ENCODE assay signal across 9 cellular contexts in genomic region chr11:2779981-2780849, GRCh38.
DNase-seq lines count a peak whose midpoint lies in the region; ATAC-seq and TF ChIP-seq lines count a peak whose summit lies in the region.
"Had no signal": no experiment of that assay in that cellular context is flagged by ENCODE, and none has a peak within 500 bp of the region (broad histone marks: within the 10 kb centered on the region; RNA-seq: fewer than 3 reads in every experiment).

No MANE protein-coding gene starts in this region.

- peaks cover 8% of the 10 kb centered on the region for H3K27me3 Mint-ChIP-seq in endodermal cell (ENCODE audit: insufficient read depth)
- no peaks in the 10 kb centered on the region for H3K27me3 Mint-ChIP-seq in type B pancreatic cell

- peak; percentile 56 for DNase-seq in activated effector memory CD4-positive, alpha-beta T cell treated with anti-CD3 and anti-CD28 coated beads, Interleukin-2, amount 50 U/mL, for 16 hours
- no peak for DNase-seq in activated effector memory CD4-positive, alpha-beta T cell treated with Interleukin-2 at 50 U/mL for 16 hours
- DNase-seq in endodermal cell (peak; percentile 39), type B pancreatic cell (ENCODE audit: extremely low spot score, unreplicated experiment) (peak; percentile 65), SIG-M5 treated with dmso at 0.1 percent for 504 hours (lab: John Stamatoyannopoulos, UW; ENCODE audit: unreplicated experiment) (no peak), cerebellar cortex (ENCODE audit: low spot score) (no peak)

- H3K36me3 ChIP-seq in endodermal cell (ENCODE audit: control insufficient read depth, insufficient read depth, low read length) (no peaks in the 10 kb centered on the region), muscle layer of colon (ENCODE audit: insufficient read depth, low read length) (no peaks in the 10 kb centered on the region)
- H3K36me3 ChIP-seq: SJSA1 had no signal

- no peak overlapping the region for H3K27ac ChIP-seq in endodermal cell (ENCODE audit: low read depth, low read length)
- peak overlapping the region; percentile 9 for H3K27ac ChIP-seq in muscle layer of colon (ENCODE audit: low read depth, low read length)
- H3K27ac ChIP-seq: SJSA1 had no signal

- H3K9ac ChIP-seq in endodermal cell (ENCODE audit: extremely low read depth, low read length, poor library complexity, severe bottlenecking) (no peak overlapping the region), muscle layer of colon (ENCODE audit: low read length) (no peak overlapping the region)

- H3K4me1 Mint-ChIP-seq in endodermal cell (peaks cover 10% of the 10 kb centered on the region), type B pancreatic cell (ENCODE audit: unreplicated experiment) (peaks cover 9% of the 10 kb centered on the region)

- whole genome bisulfite sequencing in endodermal cell (ENCODE audit: insufficient coverage in 1 of 2, insufficient read length in 1 of 2), 2 experiments: 92 to 93% methylated on average over 12 to 23 of the region's 23 CpGs

- H3K4me1 ChIP-seq in endodermal cell (ENCODE audit: control insufficient read depth, insufficient read depth, low read length): peaks cover 11% of the 10 kb centered on the region
- H3K4me1 ChIP-seq in muscle layer of colon (ENCODE audit: insufficient read depth, low read length): peaks cover 33% of the 10 kb centered on the region

- no peaks in the 10 kb centered on the region for H3K27me3 ChIP-seq in endodermal cell (ENCODE audit: control insufficient read depth, insufficient read depth, low read length, poor library complexity, severe bottlenecking)
- H3K27me3 ChIP-seq in muscle layer of colon (ENCODE audit: control insufficient read depth in 1 of 2, insufficient read depth in 2 of 2, low read length in 2 of 2): no peaks in the 10 kb centered on the region

- H3K4me3 Mint-ChIP-seq in endodermal cell (no peak overlapping the region), type B pancreatic cell (no peak overlapping the region)

- H3K9me3 Mint-ChIP-seq in endodermal cell (peaks cover 2% of the 10 kb centered on the region), type B pancreatic cell (peaks cover 5% of the 10 kb centered on the region)

- H3K4me3 ChIP-seq in endodermal cell (ENCODE audit: low read length) (no peak overlapping the region), muscle layer of colon (ENCODE audit: low read depth in 1 of 2, low read length in 2 of 2) (no peak overlapping the region)
- H3K4me3 ChIP-seq: SJSA1 had no signal

- TF ChIP-seq CTCF in endodermal cell (conservative IDR thresholded peaks at IDR 0.05) (no peak), type B pancreatic cell (conservative IDR thresholded peaks at IDR 0.05) (no peak)

- no peaks in the 10 kb centered on the region for H3K9me3 ChIP-seq in endodermal cell (ENCODE audit: control insufficient read depth, low read length)
- no peaks in the 10 kb centered on the region for H3K9me3 ChIP-seq in muscle layer of colon (ENCODE audit: low read length)
- H3K9me3 ChIP-seq: SJSA1 had no signal

- H3K36me3 Mint-ChIP-seq in endodermal cell (ENCODE audit: low read depth): no peaks in the 10 kb centered on the region
- H3K36me3 Mint-ChIP-seq in type B pancreatic cell: no peaks in the 10 kb centered on the region

- no peak for ATAC-seq in GM19395 (IDR thresholded peaks at IDR 0.05; ENCODE audit: unreplicated experiment)

- H3K27ac Mint-ChIP-seq in endodermal cell (no peak overlapping the region), type B pancreatic cell (no peak overlapping the region)

Comparison
In these comparisons a context has a peak if more than half of its experiments do, and no peak if none do; other contexts are left out.
1. DNase-seq: peak in activated effector memory CD4-positive, alpha-beta T cell treated with anti-CD3 and anti-CD28 coated beads, Interleukin-2, amount 50 U/mL, for 16 hours (single experiment), endodermal cell (single experiment) and type B pancreatic cell (single experiment); none in activated effector memory CD4-positive, alpha-beta T cell treated with Interleukin-2 at 50 U/mL for 16 hours (single experiment), SIG-M5 treated with dmso at 0.1 percent for 504 hours (single experiment) and cerebellar cortex (single experiment).